23 cellular contexts compared by ENCODE assay signal in genomic region chr22:27794244-27794643, GRCh38. TPM values are rescaled to one million over a fixed set of nuclear protein-coding genes. Genes with fewer than 3 reads are reported as not detected.
DNase-seq lines count a peak whose midpoint lies in the region; ATAC-seq and TF ChIP-seq lines count a peak whose summit lies in the region.
"Had no signal": no experiment of that assay in that cellular context is flagged by ENCODE, and none has a peak within 500 bp of the region (broad histone marks: within the 10 kb centered on the region; RNA-seq: fewer than 3 reads in every experiment).

No MANE protein-coding gene starts in this region.

- H3K9me2 ChIP-seq in neural cell (ENCODE audit: insufficient read depth, low read length) = no peaks in the 10 kb centered on the region

- H3K36me3 ChIP-seq in endodermal cell (ENCODE audit: control insufficient read depth, insufficient read depth, low read length) (no peaks in the 10 kb centered on the region), neural cell (ENCODE audit: insufficient read depth, low read length) (no peaks in the 10 kb centered on the region), tibial artery (no peaks in the 10 kb centered on the region)
- H3K36me3 ChIP-seq: BLaER1 treated with 17β-estradiol and CSF1 and Interleukin-3, amounts not matched to agents 10 nM and 100 nM; ovary had no signal

- intact Hi-C loops in Right ventricle myocardium inferior (cut with DNase I) (loop anchor here (10.0 kb wide), 1 partner anchor 279 kb away; no protein-coding TSS in a partner anchor), left cardiac atrium (cut with DNase I) (loop anchor here in 1 of 2 donors (10.0 kb wide), 1 partner anchor 69 kb away; no protein-coding TSS in a partner anchor), tibial artery (cut with DNase I; ENCODE audit: low total_unique reads) (loop anchor here (5.0 kb wide), 1 partner anchor 42 kb away; no protein-coding TSS in a partner anchor)

- ATAC-seq in Right ventricle myocardium inferior = no peak
- ATAC-seq in left cardiac atrium = no peak
- ATAC-seq: activated CD8-positive, alpha-beta T cell treated with anti-CD3 and anti-CD28 coated beads for 36 hours; activated T-cell treated with anti-CD3 and anti-CD28 coated beads, Interleukin-2, amount 50 U/mL, for 4 hours; left colon; mucosa of descending colon; T-helper 17 cell had no signal

- peaks cover 9% of the 10 kb centered on the region for H3K36me3 Mint-ChIP-seq in endodermal cell (ENCODE audit: low read depth)
- H3K36me3 Mint-ChIP-seq: activated naive CD4-positive, alpha-beta T cell treated with anti-CD3 and anti-CD28 coated beads, Interleukin-2, amount 10 ng/mL, durations not matched to agents 7 days and 5 days had no signal

- H3K27ac ChIP-seq in endodermal cell (ENCODE audit: low read depth, low read length) (peak overlapping the region; percentile 58), neural cell (ENCODE audit: low read length) (peak overlapping the region; percentile 75), tibial artery (peak overlapping the region; percentile 92 to 94)
- H3K27ac ChIP-seq: BLaER1 treated with 17β-estradiol and CSF1 and Interleukin-3, amounts not matched to agents 10 nM and 100 nM; ovary; VCaP had no signal

- H3K4me1 ChIP-seq in endodermal cell (ENCODE audit: control insufficient read depth, insufficient read depth, low read length) (peaks cover 6% of the 10 kb centered on the region), tibial artery (peaks cover 0 to 97% (median 55%) of the 10 kb centered on the region in 4 donors)

- peaks cover 97% of the 10 kb centered on the region for H3K79me2 ChIP-seq in neural cell (replicated peaks; ENCODE audit: insufficient read depth, low read length)

- H3K4me1 Mint-ChIP-seq in endodermal cell = peaks cover 59% of the 10 kb centered on the region
- H3K4me1 Mint-ChIP-seq: T-helper 17 cell had no signal

- H3K27ac Mint-ChIP-seq in endodermal cell = no peak overlapping the region
- H3K27ac Mint-ChIP-seq: activated CD8-positive, alpha-beta T cell treated with anti-CD3 and anti-CD28 coated beads for 36 hours; activated naive CD4-positive, alpha-beta T cell treated with anti-CD3 and anti-CD28 coated beads, Interleukin-2, amount 10 ng/mL, durations not matched to agents 7 days and 5 days; T-helper 17 cell had no signal

- DNase-seq in Right ventricle myocardium inferior (ENCODE audit: missing footprints) (peak; percentile 32), left cardiac atrium (no peak), endodermal cell (peak; percentile 75), tibial artery (no peak), ecto neural progenitor cell (ENCODE audit: low spot score) (no peak), NCI-H1417 (lab: John Stamatoyannopoulos, UW) (no peak), NCI-H1930 (lab: John Stamatoyannopoulos, UW) (no peak)
- DNase-seq: activated CD8-positive, alpha-beta T cell treated with anti-CD3 and anti-CD28 coated beads for 36 hours; activated naive CD4-positive, alpha-beta T cell treated with anti-CD3 and anti-CD28 coated beads, Interleukin-2, amount 10 ng/mL, durations not matched to agents 7 days and 5 days; activated T-cell treated with anti-CD3 and anti-CD28 coated beads, Interleukin-2, amount 50 U/mL, for 4 hours; central memory CD4-positive, alpha-beta T cell; left colon; mucosa of descending colon; NCI-H2029 treated with DMSO at 0.1 percent for 48 hours; NCI-H524 treated with DMSO at 0.1 percent for 48 hours; OCI-M1; ovary; stimulated activated CD8-positive, alpha-beta memory T cell treated with anti-CD3 and anti-CD28 coated beads, Interleukin-4, amount 100 ng/mL, for 48 hours; T-helper 17 cell had no signal

- no peak for TF ChIP-seq EP300 in neural cell (conservative IDR thresholded peaks at IDR 0.05; ENCODE audit: poor library complexity, severe bottlenecking)

- peaks cover 48% of the 10 kb centered on the region for H3K27me3 Mint-ChIP-seq in endodermal cell (ENCODE audit: insufficient read depth)

- peak overlapping the region; percentile 90 for H3K4me2 ChIP-seq in neural cell (ENCODE audit: low read length)
- H3K4me2 ChIP-seq: BLaER1 treated with 17β-estradiol and CSF1 and Interleukin-3, amounts not matched to agents 10 nM and 100 nM had no signal

- H4K20me1 ChIP-seq in neural cell (ENCODE audit: insufficient read depth) = no peaks in the 10 kb centered on the region

- H3F3A ChIP-seq in neural cell (ENCODE audit: insufficient read depth, low read length, poor library complexity, severe bottlenecking) = peaks cover 3% of the 10 kb centered on the region

- H2AFZ ChIP-seq in neural cell (ENCODE audit: low read depth, low read length) = no peak overlapping the region

- WGBS in endodermal cell (ENCODE audit: insufficient coverage in 1 of 2, insufficient read length in 1 of 2), 2 experiments = 14 to 33% methylated on average over 5 of the region's 5 CpGs

- H3K27me3 ChIP-seq in endodermal cell (ENCODE audit: control insufficient read depth, insufficient read depth, low read length, poor library complexity, severe bottlenecking) (peaks cover 40% of the 10 kb centered on the region), neural cell (ENCODE audit: insufficient read depth, low read depth, low read length) (no peaks in the 10 kb centered on the region), tibial artery (no peaks in the 10 kb centered on the region)
- H3K27me3 ChIP-seq: ovary had no signal

- TF ChIP-seq RAD21 in neural cell (conservative IDR thresholded peaks at IDR 0.05) = peak; percentile 23

- no peak overlapping the region for H3K4me3 ChIP-seq in endodermal cell (ENCODE audit: low read length)
- H3K4me3 ChIP-seq in neural cell (ENCODE audit: low read length) = peak overlapping the region; percentile 80
- H3K4me3 ChIP-seq in tibial artery = peak overlapping the region; percentile 75 to 86
- H3K4me3 ChIP-seq: BLaER1 treated with 17β-estradiol and CSF1 and Interleukin-3, amounts not matched to agents 10 nM and 100 nM; mucosa of descending colon; ovary; smooth muscle cell had no signal

- no peaks in the 10 kb centered on the region for H3K9me3 Mint-ChIP-seq in endodermal cell
- H3K9me3 Mint-ChIP-seq: activated CD8-positive, alpha-beta T cell treated with anti-CD3 and anti-CD28 coated beads for 36 hours; activated naive CD4-positive, alpha-beta T cell treated with anti-CD3 and anti-CD28 coated beads, Interleukin-2, amount 10 ng/mL, durations not matched to agents 7 days and 5 days; activated T-cell treated with anti-CD3 and anti-CD28 coated beads, Interleukin-2, amount 50 U/mL, for 4 hours had no signal

- TF ChIP-seq CTCF in endodermal cell (conservative IDR thresholded peaks at IDR 0.05) (peak; percentile 63), neural cell (IDR thresholded peaks at IDR 0.05; ENCODE audit: poor library complexity, severe bottlenecking) (no peak), tibial artery (IDR thresholded peaks at IDR 0.05) (peak in 1 of 2 experiments; percentile 13)

- H3K9me3 ChIP-seq in endodermal cell (ENCODE audit: control insufficient read depth, low read length) (no peaks in the 10 kb centered on the region), neural cell (ENCODE audit: low read length) (no peaks in the 10 kb centered on the region), tibial artery (no peaks in the 10 kb centered on the region)
- H3K9me3 ChIP-seq: mucosa of descending colon, ovary had no signal

- H3K4me3 Mint-ChIP-seq in endodermal cell = peak overlapping the region; percentile 40
- H3K4me3 Mint-ChIP-seq: activated CD8-positive, alpha-beta T cell treated with anti-CD3 and anti-CD28 coated beads for 36 hours; activated naive CD4-positive, alpha-beta T cell treated with anti-CD3 and anti-CD28 coated beads, Interleukin-2, amount 10 ng/mL, durations not matched to agents 7 days and 5 days; activated T-cell treated with anti-CD3 and anti-CD28 coated beads, Interleukin-2, amount 50 U/mL, for 4 hours; T-helper 17 cell had no signal

- H3K9ac ChIP-seq in endodermal cell (ENCODE audit: extremely low read depth, low read length, poor library complexity, severe bottlenecking) (no peak overlapping the region), neural cell (ENCODE audit: low read length) (peak overlapping the region; percentile 93)
- H3K9ac ChIP-seq: BLaER1 treated with 17β-estradiol and CSF1 and Interleukin-3, amounts not matched to agents 10 nM and 100 nM had no signal

TF ChIP-seq in neural cell, 6 proteins besides CTCF, POLR2A, EP300 and RAD21:
- no peak for TF ChIP-seq EZH2 (IDR thresholded peaks at IDR 0.05; ENCODE audit: borderline replicate concordance, insufficient read depth, low read length, poor library complexity, severe bottlenecking)
- TF ChIP-seq REST (IDR thresholded peaks at IDR 0.05; ENCODE audit: borderline replicate concordance) = no peak
- TF ChIP-seq MXI1 (conservative IDR thresholded peaks at IDR 0.05; ENCODE audit: poor library complexity, severe bottlenecking) = no peak
- TF ChIP-seq POLR2AphosphoS5 (IDR thresholded peaks at IDR 0.05) = no peak
- no peak for TF ChIP-seq SMC3 (conservative IDR thresholded peaks at IDR 0.05; ENCODE audit: poor library complexity)
- no peak for TF ChIP-seq TAF1 (IDR thresholded peaks at IDR 0.05; ENCODE audit: low read depth)

RNA-seq across cellular contexts. Expression of gene MN1, which starts 7.3 kb away (rescaled TPM):
- 5.3 TPM for total RNA-seq in Right ventricle myocardium inferior
- total RNA-seq in left cardiac atrium = 10 to 100 TPM; 12.8 to 13.1 TPM
- 10 to 100 TPM in 1 of 2 donors, 1 to 10 TPM in 1; 4.4 to 17.8 TPM for total RNA-seq in endodermal cell
- polyA plus RNA-seq in endodermal cell (2013, experiment 1 of 2) = 41.5 TPM
- 44.1 TPM for polyA plus RNA-seq in endodermal cell (2013, experiment 2 of 2)
- 7.3 and 7.6 TPM in 2 replicates for polyA plus RNA-seq in neural cell
- polyA minus RNA-seq in neural cell = 18.0 and 24.4 TPM in 2 replicates

Comparison
In these comparisons a context has a peak if more than half of its experiments do, and no peak if none do; other contexts are left out.
1. DNase-seq: peak in Right ventricle myocardium inferior (single experiment) and endodermal cell (single experiment); none in left cardiac atrium (single experiment), tibial artery (0 of 2), ecto neural progenitor cell (single experiment), NCI-H1417 (0 of 3) and NCI-H1930 (0 of 2).
2. Peak in every context shown above with its lines, with median percentiles within 50 percentile points of each other: H3K27ac ChIP-seq.